In the genomic region with DNA sequence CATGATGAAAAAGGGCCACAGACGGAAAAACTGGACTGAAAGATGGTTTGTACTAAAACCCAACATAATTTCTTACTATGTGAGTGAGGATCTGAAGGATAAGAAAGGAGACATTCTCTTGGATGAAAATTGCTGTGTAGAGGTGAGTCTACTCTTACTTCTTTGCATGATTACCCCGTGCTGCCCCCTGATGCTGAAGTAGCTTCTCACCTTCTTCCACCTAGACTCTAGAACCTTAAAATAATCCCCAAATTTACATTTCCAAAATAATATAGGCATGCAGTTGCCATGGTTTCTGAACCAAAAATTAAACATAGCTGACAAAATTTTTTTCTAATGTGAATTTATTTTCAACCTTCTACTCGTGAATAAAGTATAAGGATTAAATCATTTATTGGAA, we compare ENCODE assay signal across 18 cellular contexts.
"Had no signal": no experiment of that assay in that cellular context is flagged by ENCODE, and none has a peak within 500 bp of the region (broad histone marks: within the 10 kb centered on the region; RNA-seq: fewer than 3 reads in every experiment).

No MANE protein-coding gene starts in this region.

- H3K27me3 Mint-ChIP-seq: naive thymus-derived CD8-positive, alpha-beta T cell; type B pancreatic cell had no signal

- H3K4me3 Mint-ChIP-seq: naive thymus-derived CD8-positive, alpha-beta T cell; type B pancreatic cell had no signal

- H3K9me3 ChIP-seq: colonic mucosa, heart left ventricle, neutrophil, right atrium auricular region, sigmoid colon had no signal

- DNase-seq: colonic mucosa; dermis blood vessel endothelial cell; erythroblast; heart left ventricle; hippocampal formation; left colon; left ventricle myocardium superior; naive thymus-derived CD8-positive, alpha-beta T cell; posterior cingulate gyrus; sigmoid colon; stimulated activated CD4-positive, alpha-beta T cell treated with anti-CD3 and anti-CD28 coated beads, Interleukin-2, amount 100 ng/mL, for 24 hours; stimulated activated CD4-positive, alpha-beta T cell treated with anti-CD3 and anti-CD28 coated beads, Interleukin-4, amount 100 ng/mL, for 4 hours; stimulated activated naive CD4-positive, alpha-beta T cell treated with Interleukin-2 at 50 U/mL for 16 hours had no signal

- H3K27ac ChIP-seq: colonic mucosa, heart left ventricle, neutrophil, right atrium auricular region, sigmoid colon, skin epidermis had no signal

- H3K27me3 ChIP-seq: colonic mucosa, heart left ventricle, neutrophil, right atrium auricular region, sigmoid colon had no signal

- H3K9me3 Mint-ChIP-seq: naive thymus-derived CD8-positive, alpha-beta T cell; type B pancreatic cell had no signal

- H3K4me1 ChIP-seq: right atrium auricular region, sigmoid colon had no signal

- H3K4me3 ChIP-seq: colonic mucosa, heart left ventricle, lung, right atrium auricular region, sigmoid colon, skin epidermis had no signal

- H3K36me3 ChIP-seq: colonic mucosa had no signal

- ATAC-seq: heart left ventricle; left colon; left ventricle myocardium superior; naive thymus-derived CD8-positive, alpha-beta T cell had no signal

- H3K27ac Mint-ChIP-seq: naive thymus-derived CD8-positive, alpha-beta T cell; type B pancreatic cell had no signal
